Comparison of ENCODE assay signal across 1 cellular context in the genomic region with DNA sequence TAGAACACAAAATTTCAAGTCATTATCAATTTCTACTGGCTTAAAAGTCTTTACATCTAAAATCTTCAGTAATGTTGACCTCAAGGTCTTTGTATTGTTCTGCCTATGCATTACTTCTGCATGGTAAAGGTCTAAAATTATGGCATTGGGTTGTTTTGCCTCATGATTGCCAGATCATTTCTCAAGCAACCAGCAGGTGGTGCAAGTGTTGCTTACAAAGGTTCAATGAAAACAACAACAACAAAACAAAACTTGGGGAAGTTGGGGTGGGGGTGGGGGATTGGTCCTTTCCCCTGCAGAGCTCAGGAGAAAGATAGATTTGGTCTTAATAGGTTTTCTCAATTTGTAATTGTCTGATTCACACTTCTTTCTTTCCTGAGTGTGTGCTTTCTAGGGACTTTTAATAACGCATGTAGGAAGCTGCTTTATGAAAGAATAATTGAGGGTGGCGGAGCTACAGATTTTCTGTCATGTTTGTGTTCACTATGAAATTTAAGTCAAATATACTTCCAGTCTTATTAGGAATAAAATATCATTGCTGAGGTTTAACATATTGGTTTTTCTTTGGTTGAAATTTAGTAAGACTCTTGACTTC.
TF ChIP-seq lines count a peak whose summit lies in the region.

No MANE protein-coding gene starts in this region.

TF ChIP-seq in GM23338, 12 proteins besides CTCF, POLR2A, EP300 and RAD21 (continued from another document):
- TF ChIP-seq EZH2phosphoT487 (IDR thresholded peaks at IDR 0.05; ENCODE audit: unreplicated experiment) (no peak), JUNB (IDR thresholded peaks at IDR 0.05; ENCODE audit: unreplicated experiment) (no peak), EZH2 (IDR thresholded peaks at IDR 0.05; ENCODE audit: low read depth, unreplicated experiment) (no peak), ZNF331 (CRISPR knock-in tag; IDR thresholded peaks at IDR 0.05; ENCODE audit: low read depth) (no peak)
